ENCODE assay signal across 9 cellular contexts in the genomic region with DNA sequence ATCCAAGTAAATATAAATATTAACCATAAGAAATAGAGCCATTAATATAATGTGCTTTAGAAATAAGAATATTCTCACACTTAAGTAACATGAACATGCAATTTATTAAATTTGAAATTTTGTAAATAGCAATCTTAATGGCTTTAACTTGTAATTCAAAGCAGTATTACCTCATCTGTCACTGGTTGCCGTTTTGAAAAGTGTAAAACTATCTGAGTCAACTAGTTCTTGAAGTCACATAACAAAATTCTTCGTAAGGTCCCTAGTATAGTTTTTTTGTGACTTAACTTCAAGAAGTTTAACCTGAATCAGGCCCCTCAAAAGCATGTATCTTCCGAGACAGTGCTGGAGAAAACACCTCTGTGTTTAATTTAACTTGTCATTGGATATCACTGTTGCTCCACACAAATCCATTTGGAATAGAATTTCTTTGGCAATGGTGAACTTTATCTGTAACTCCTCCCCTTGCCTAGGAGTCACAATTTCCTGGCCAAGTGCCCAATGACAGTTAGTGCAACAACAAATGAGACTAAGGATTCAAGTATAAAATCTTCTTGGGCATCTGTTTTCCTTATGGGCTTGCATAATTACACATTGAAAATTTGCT. TPM values are rescaled to one million over a fixed set of nuclear protein-coding genes. Genes with fewer than 3 reads are reported as not detected.
DNase-seq lines count a peak whose midpoint lies in the region; FAIRE-seq and TF ChIP-seq lines count a peak whose summit lies in the region.
"Had no signal": no experiment of that assay in that cellular context is flagged by ENCODE, and none has a peak within 500 bp of the region (broad histone marks: within the 10 kb centered on the region; RNA-seq: fewer than 3 reads in every experiment).

No MANE protein-coding gene starts in this region.

- FAIRE-seq in HTR-8/SVneo (lab: Jason Lieb, UNC): no peak

- peaks cover 42% of the 10 kb centered on the region for H3K4me1 ChIP-seq in SJCRH30
- peaks cover 0 to 40% (median 32%) of the 10 kb centered on the region in 4 donors for H3K4me1 ChIP-seq in sigmoid colon

- 83 to 87% methylated on average over 3 of the region's 3 CpGs for WGBS in sigmoid colon, 2 donors

- H3K36me3 ChIP-seq in SJCRH30 (0 out of 2 replicates have a peak, but pooled peaks cover under 1% of the 10 kb centered on the region), sigmoid colon (no peaks in the 10 kb centered on the region), H7 (replicated peaks; ENCODE audit: control insufficient read depth, insufficient read depth, low read length) (no peaks in the 10 kb centered on the region; the same call in 1 of the 2 replicates)

- peak; percentile 60 for DNase-seq in H4 (ENCODE audit: low spot score)
- DNase-seq in SJCRH30: peak; percentile 48 to 70
- peak; percentile 21 for DNase-seq in glomerular visceral epithelial cell (ENCODE audit: extremely low spot score)
- DNase-seq in sigmoid colon: peak; percentile 88
- DNase-seq in NCI-H1694 treated with DMSO at 0.1 percent for 48 hours (lab: John Stamatoyannopoulos, UW): no peak
- no peak for DNase-seq in NCI-H345 treated with DMSO at 0.1 percent for 48 hours (lab: John Stamatoyannopoulos, UW; ENCODE audit: unreplicated experiment)
- DNase-seq in H7: no peak
- no peak for DNase-seq in HTR-8/SVneo (ENCODE audit: insufficient read length, low spot score)
- DNase-seq: activated naive CD4-positive, alpha-beta T cell treated with Interleukin-2 at 50 U/mL for 16 hours had no signal

- H3K27me3 ChIP-seq in SJCRH30 (no peaks in the 10 kb centered on the region), sigmoid colon (no peaks in the 10 kb centered on the region), H7 (ENCODE audit: control insufficient read depth, insufficient read depth, low read length) (no peaks in the 10 kb centered on the region)

- no peak for TF ChIP-seq POLR2A in sigmoid colon (IDR thresholded peaks at IDR 0.05)

- H3K27ac ChIP-seq in SJCRH30 (peak overlapping the region; percentile 19; the same call in 1 of the 2 replicates), sigmoid colon (peak overlapping the region in 3 of 4 donors; percentile 54 to 72 (median 63))

- TF ChIP-seq EP300 in sigmoid colon (IDR thresholded peaks at IDR 0.05): no peak

- H3K9me3 ChIP-seq in SJCRH30 (replicated peaks) (no peaks in the 10 kb centered on the region), sigmoid colon (no peaks in the 10 kb centered on the region)

- H3K4me3 ChIP-seq in SJCRH30: no peak overlapping the region
- H3K4me3 ChIP-seq in sigmoid colon: peak overlapping the region in 1 of 4 donors; percentile 5
- no peak overlapping the region for H3K4me3 ChIP-seq in H7 (ENCODE audit: insufficient read depth, low read depth, low read length)

- intact Hi-C loops in sigmoid colon (cut with DNase I): no loop called here

- no peak for TF ChIP-seq CTCF in sigmoid colon (IDR thresholded peaks at IDR 0.05)

RNA-seq across cellular contexts. Expression of a gene that starts 47.1 kb away (rescaled TPM):
- total RNA-seq in H4 (2014; rRNA removed; shearing (Covaris generic)): 27.3 and 31.6 TPM in 2 replicates
- 77.0 and 78.4 TPM in 2 replicates for total RNA-seq in SJCRH30 (2014; rRNA removed; shearing (Covaris generic))
- 10 to 100 TPM; 37.7 to 51.4 (median 46.9) TPM for total RNA-seq in sigmoid colon
- polyA plus RNA-seq in sigmoid colon: 10 to 100 TPM; 49.2 to 61.5 (median 53.1) TPM
- 40.4 and 44.6 TPM in 2 replicates for total RNA-seq in H7 (2014; rRNA removed; shearing (Covaris generic))

Comparison
In these comparisons a context has a peak if more than half of its experiments do, and no peak if none do; other contexts are left out.
1. DNase-seq: peak in H4 (single experiment), SJCRH30 (2 of 2), glomerular visceral epithelial cell (single experiment) and sigmoid colon (single experiment); none in NCI-H1694 treated with DMSO at 0.1 percent for 48 hours (single experiment), NCI-H345 treated with DMSO at 0.1 percent for 48 hours (single experiment), H7 (single experiment) and HTR-8/SVneo (single experiment).